1 cellular context compared by ENCODE assay signal in genomic region chr1:201260236-201260591, GRCh38.
TF ChIP-seq lines count a peak whose summit lies in the region.

No MANE protein-coding gene starts in this region.

TF ChIP-seq in GM23338, 12 proteins besides CTCF, POLR2A, EP300 and RAD21 (continued from another document):
- TF ChIP-seq REST (IDR thresholded peaks at IDR 0.05; ENCODE audit: unreplicated experiment) (no peak), STAT1 (IDR thresholded peaks at IDR 0.05; ENCODE audit: unreplicated experiment) (no peak), CREB1 (CRISPR knock-in tag; IDR thresholded peaks at IDR 0.05; ENCODE audit: low read depth) (no peak)
TF ChIP-seq in GM23338: peak in this region for 0.
